ENCODE assay signal across 9 cellular contexts in the genomic region with DNA sequence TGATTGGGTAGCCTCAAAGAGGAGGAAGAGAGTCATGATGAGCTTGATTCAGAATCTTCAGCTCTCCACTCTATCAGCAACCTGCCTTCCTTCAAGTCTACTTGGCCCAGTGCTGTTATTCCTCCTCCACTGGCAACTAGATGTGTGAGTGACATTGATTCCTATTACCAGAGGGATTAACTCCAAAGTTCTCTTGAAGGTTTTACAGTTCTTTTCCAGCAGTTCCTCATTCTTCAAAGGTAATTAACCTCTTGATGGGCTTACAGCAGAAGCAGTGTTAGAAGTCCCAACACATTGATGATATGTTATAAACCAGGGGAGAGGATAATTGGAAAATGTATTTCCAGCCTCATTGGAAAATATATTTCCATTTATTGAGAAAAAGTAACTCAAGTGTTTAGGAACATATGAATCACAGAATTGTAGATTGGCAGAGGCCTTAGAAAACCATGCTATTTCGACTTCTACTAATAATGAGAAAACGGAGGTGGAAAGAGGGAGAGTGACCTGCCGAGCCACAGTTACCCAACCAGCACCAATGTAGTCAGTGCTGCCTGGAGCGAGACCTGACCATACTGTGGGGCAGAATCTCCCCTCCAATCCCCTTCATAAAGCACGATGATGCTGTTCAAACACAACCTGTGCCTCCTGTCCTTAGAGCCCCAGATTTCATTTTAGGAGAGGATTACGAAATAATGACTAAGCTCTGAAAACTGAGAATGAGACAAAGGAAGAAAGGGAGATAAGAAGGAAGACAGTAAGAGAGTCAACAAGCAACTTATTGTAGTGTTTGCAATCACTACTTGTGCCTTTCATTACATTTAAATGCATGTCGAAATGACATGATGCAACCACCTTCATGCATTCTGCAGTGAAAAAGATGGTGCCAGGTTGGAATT.
A peak's percentile ranks its signal among the peaks of the same experiment; 100 is the strongest.
DNase-seq lines count a peak whose midpoint lies in the region; ATAC-seq and TF ChIP-seq lines count a peak whose summit lies in the region.
"Had no signal": no experiment of that assay in that cellular context is flagged by ENCODE, and none has a peak within 500 bp of the region (broad histone marks: within the 10 kb centered on the region; RNA-seq: fewer than 3 reads in every experiment).

No MANE protein-coding gene starts in this region.

- CTCF ChIA-PET in CD4-positive, alpha-beta memory T cell (lab: Charles Lee; ENCODE audit: partially characterized antibody): interaction anchor here (0.6 to 5.5 kb wide), 5 partner anchors 8 to 73 kb away, joined by 3 to 29 read pairs (median 3); no protein-coding TSS in a partner anchor

- no peak for TF ChIP-seq EP300 in transverse colon (IDR thresholded peaks at IDR 0.05; ENCODE audit: low read depth)

- H3K27me3 ChIP-seq in CD4-positive, alpha-beta memory T cell (ENCODE audit: insufficient read depth, low read length): no peaks in the 10 kb centered on the region
- H3K27me3 ChIP-seq in transverse colon: no peaks in the 10 kb centered on the region
- H3K27me3 ChIP-seq: cardiac muscle cell had no signal

- H3K4me3 ChIP-seq in CD4-positive, alpha-beta memory T cell (ENCODE audit: low read length in 2 of 2): peak overlapping the region in 1 of 2 donors; percentile 3
- no peak overlapping the region for H3K4me3 ChIP-seq in transverse colon
- H3K4me3 ChIP-seq: cardiac muscle cell had no signal

- POLR2A ChIA-PET in CD4-positive, alpha-beta memory T cell (lab: Charles Lee; ENCODE audit: partially characterized antibody): interaction anchor here (0.8 to 4.6 kb wide), 10 partner anchors 8 to 71 kb away, joined by 3 to 60 read pairs (median 6); partner anchors contain the start of gene ATXN1

- H3K4me1 Mint-ChIP-seq in CD4-positive, alpha-beta memory T cell: peaks cover 53 to 97% (median 78%) of the 10 kb centered on the region in 4 donors
- peaks cover 76% of the 10 kb centered on the region for H3K4me1 Mint-ChIP-seq in activated naive CD8-positive, alpha-beta T cell treated with anti-CD3 and anti-CD28 coated beads for 36 hours
- H3K4me1 Mint-ChIP-seq in stimulated activated naive CD8-positive, alpha-beta T cell treated with anti-CD3 and anti-CD28 coated beads, Interleukin-15, amount 100 ng/mL, for 72 hours: peaks cover 94% of the 10 kb centered on the region

- TF ChIP-seq POLR2A in transverse colon (IDR thresholded peaks at IDR 0.05): no peak

- no peaks in the 10 kb centered on the region for H3K9me3 ChIP-seq in CD4-positive, alpha-beta memory T cell (ENCODE audit: control insufficient read depth in 1 of 2, low read length in 2 of 2)
- H3K9me3 ChIP-seq in transverse colon: no peaks in the 10 kb centered on the region

- peak overlapping the region; percentile 80 to 98 (median 90) for H3K27ac Mint-ChIP-seq in CD4-positive, alpha-beta memory T cell
- H3K27ac Mint-ChIP-seq in activated naive CD8-positive, alpha-beta T cell treated with anti-CD3 and anti-CD28 coated beads for 36 hours: peak overlapping the region; percentile 94
- H3K27ac Mint-ChIP-seq in stimulated activated naive CD8-positive, alpha-beta T cell treated with anti-CD3 and anti-CD28 coated beads, Interleukin-15, amount 100 ng/mL, for 72 hours: peak overlapping the region; percentile 93 to 99

- WGBS in transverse colon (ENCODE audit: low coverage in 1 of 2), 2 donors: 77 to 80% methylated on average over 5 to 7 of the region's 7 CpGs

- peak overlapping the region; percentile 41 for H3K27ac ChIP-seq in CD4-positive, alpha-beta memory T cell (ENCODE audit: low read depth, low read length)
- no peak overlapping the region for H3K27ac ChIP-seq in transverse colon
- H3K27ac ChIP-seq: cardiac muscle cell had no signal

- peaks cover 89% of the 10 kb centered on the region for H3K4me1 ChIP-seq in CD4-positive, alpha-beta memory T cell (ENCODE audit: insufficient read depth, low read length)
- H3K4me1 ChIP-seq in transverse colon: peaks cover 0 to 25% (median 3%) of the 10 kb centered on the region in 4 donors

- ATAC-seq in GM19372 (IDR thresholded peaks at IDR 0.05; ENCODE audit: low read depth, unreplicated experiment) (peak; percentile 78), HG03196 (IDR thresholded peaks at IDR 0.05; ENCODE audit: unreplicated experiment) (peak; percentile 78)
- peak; percentile 88 for ATAC-seq in stimulated activated naive CD8-positive, alpha-beta T cell treated with anti-CD3 and anti-CD28 coated beads, Interleukin-15, amount 100 ng/mL, for 72 hours

- peaks cover 0 to 10% of the 10 kb centered on the region in 2 donors for H3K36me3 Mint-ChIP-seq in CD4-positive, alpha-beta memory T cell
- H3K36me3 Mint-ChIP-seq in activated naive CD8-positive, alpha-beta T cell treated with anti-CD3 and anti-CD28 coated beads for 36 hours: peaks cover 29% of the 10 kb centered on the region

- no peaks in the 10 kb centered on the region for H3K36me3 ChIP-seq in CD4-positive, alpha-beta memory T cell (ENCODE audit: insufficient read depth, low read length)
- no peaks in the 10 kb centered on the region for H3K36me3 ChIP-seq in transverse colon
- H3K36me3 ChIP-seq: cardiac muscle cell had no signal

- no peaks in the 10 kb centered on the region for H3K27me3 Mint-ChIP-seq in CD4-positive, alpha-beta memory T cell
- H3K27me3 Mint-ChIP-seq in activated naive CD8-positive, alpha-beta T cell treated with anti-CD3 and anti-CD28 coated beads for 36 hours: no peaks in the 10 kb centered on the region
- H3K27me3 Mint-ChIP-seq in stimulated activated naive CD8-positive, alpha-beta T cell treated with anti-CD3 and anti-CD28 coated beads, Interleukin-15, amount 100 ng/mL, for 72 hours: no peaks in the 10 kb centered on the region

- DNase-seq in CD4-positive, alpha-beta memory T cell: no peak
- DNase-seq in activated naive CD8-positive, alpha-beta T cell treated with anti-CD3 and anti-CD28 coated beads for 36 hours: peak; percentile 64
- DNase-seq in stimulated activated naive CD8-positive, alpha-beta T cell treated with anti-CD3 and anti-CD28 coated beads, Interleukin-15, amount 100 ng/mL, for 72 hours: peak; percentile 44 to 79
- DNase-seq in DMS79 treated with DMSO at 0.1 percent for 48 hours (lab: John Stamatoyannopoulos, UW): no peak
- DNase-seq in transverse colon: no peak
- no peak for DNase-seq in foreskin melanocyte

- TF ChIP-seq CTCF in transverse colon (IDR thresholded peaks at IDR 0.05): no peak

- H3K9me3 Mint-ChIP-seq in CD4-positive, alpha-beta memory T cell: no peaks in the 10 kb centered on the region
- peaks cover 2% of the 10 kb centered on the region for H3K9me3 Mint-ChIP-seq in activated naive CD8-positive, alpha-beta T cell treated with anti-CD3 and anti-CD28 coated beads for 36 hours
- H3K9me3 Mint-ChIP-seq in stimulated activated naive CD8-positive, alpha-beta T cell treated with anti-CD3 and anti-CD28 coated beads, Interleukin-15, amount 100 ng/mL, for 72 hours: peaks cover 0 to 4% of the 10 kb centered on the region in 2 donors

- in situ Hi-C loops in transverse colon (cut with MboI; ENCODE audit: low pct_ligation_motif_present in 1 of 4, low pct_unique_long_range_greater_than_20kb in 1 of 4, low sequenced_read_pairs in 3 of 4): no loop called here

- H3K4me3 Mint-ChIP-seq in CD4-positive, alpha-beta memory T cell: peak overlapping the region; percentile 42 to 77 (median 71)
- peak overlapping the region; percentile 62 for H3K4me3 Mint-ChIP-seq in activated naive CD8-positive, alpha-beta T cell treated with anti-CD3 and anti-CD28 coated beads for 36 hours
- peak overlapping the region; percentile 66 to 81 for H3K4me3 Mint-ChIP-seq in stimulated activated naive CD8-positive, alpha-beta T cell treated with anti-CD3 and anti-CD28 coated beads, Interleukin-15, amount 100 ng/mL, for 72 hours

- intact Hi-C loops in CD4-positive, alpha-beta memory T cell (cut with micrococcal nuclease): loop anchor here (2.0 kb wide), 2 partner anchors 14 to 22 kb away; no protein-coding TSS in a partner anchor
- intact Hi-C loops in transverse colon (cut with DNase I; ENCODE audit: low total_unique reads): no loop called here

Comparison
In these comparisons a context has a peak if more than half of its experiments do, and no peak if none do; other contexts are left out.
1. DNase-seq: peak in activated naive CD8-positive, alpha-beta T cell treated with anti-CD3 and anti-CD28 coated beads for 36 hours (single experiment) and stimulated activated naive CD8-positive, alpha-beta T cell treated with anti-CD3 and anti-CD28 coated beads, Interleukin-15, amount 100 ng/mL, for 72 hours (2 of 2); none in CD4-positive, alpha-beta memory T cell (0 of 5), DMS79 treated with DMSO at 0.1 percent for 48 hours (single experiment), transverse colon (single experiment) and foreskin melanocyte (single experiment).
2. Peak in every context shown above with its lines, with median percentiles within 50 percentile points of each other: H3K27ac Mint-ChIP-seq, H3K4me3 Mint-ChIP-seq and ATAC-seq.